In the genomic region with DNA sequence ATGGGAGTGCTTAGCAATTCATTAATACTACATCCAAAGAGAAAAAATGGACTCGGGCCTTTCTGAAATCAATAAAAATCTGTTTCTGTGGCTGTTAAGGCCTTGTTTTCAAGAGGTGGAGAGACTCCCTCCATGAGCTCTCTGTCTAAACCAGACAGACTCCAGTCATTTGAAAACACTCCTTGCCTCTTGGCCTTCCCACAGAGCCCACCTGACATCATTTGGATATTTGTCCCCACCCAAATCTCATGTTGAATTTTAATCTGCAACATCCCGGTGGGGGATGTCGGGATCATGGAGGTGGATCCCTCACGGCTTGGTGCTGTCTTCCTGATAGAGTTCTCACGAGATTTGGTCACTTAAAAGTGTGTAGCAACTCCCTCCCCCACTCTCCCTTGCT, we compare ENCODE assay signal across 23 cellular contexts.
"Had no signal": no experiment of that assay in that cellular context is flagged by ENCODE, and none has a peak within 500 bp of the region (broad histone marks: within the 10 kb centered on the region; RNA-seq: fewer than 3 reads in every experiment).

No MANE protein-coding gene starts in this region.

- H3K4me1 ChIP-seq: colonic mucosa, esophagus muscularis mucosa, esophagus squamous epithelium, foreskin keratinocyte, gastrocnemius medialis, gastroesophageal sphincter, heart left ventricle, heart right ventricle had no signal

- DNase-seq: colonic mucosa; cortex of kidney; dermis blood vessel endothelial cell; dorsolateral prefrontal cortex; effector CD4-positive, alpha-beta T cell; effector CD8-positive, alpha-beta T cell; effector memory CD4-positive, alpha-beta T cell; effector memory CD8-positive, alpha-beta T cell; endodermal cell; erythroblast; esophagus squamous epithelium; foreskin fibroblast; foreskin keratinocyte; foreskin melanocyte; gastrocnemius medialis; glutamatergic neuron; head of caudate nucleus; heart left ventricle; heart right ventricle had no signal

- H3K36me3 ChIP-seq: colonic mucosa, esophagus muscularis mucosa, esophagus squamous epithelium, gastrocnemius medialis, gastroesophageal sphincter, heart left ventricle, heart right ventricle had no signal

- H3K9me3 ChIP-seq: colonic mucosa, esophagus muscularis mucosa, esophagus squamous epithelium, gastrocnemius medialis, gastroesophageal sphincter, heart left ventricle had no signal

- H3K4me3 ChIP-seq: colonic mucosa, coronary artery, dorsolateral prefrontal cortex, esophagus muscularis mucosa, esophagus squamous epithelium, gastrocnemius medialis, gastroesophageal sphincter, heart left ventricle, heart right ventricle had no signal

- H3K27me3 ChIP-seq: colonic mucosa, esophagus muscularis mucosa, esophagus squamous epithelium, foreskin keratinocyte, gastrocnemius medialis, gastroesophageal sphincter, heart left ventricle had no signal

- H3K27ac ChIP-seq: colonic mucosa, coronary artery, dorsolateral prefrontal cortex, epithelial cell of prostate, esophagus muscularis mucosa, esophagus squamous epithelium, foreskin keratinocyte, gastrocnemius medialis, gastroesophageal sphincter, heart left ventricle, heart right ventricle had no signal
